25 cellular contexts compared by ENCODE assay signal in the genomic region with DNA sequence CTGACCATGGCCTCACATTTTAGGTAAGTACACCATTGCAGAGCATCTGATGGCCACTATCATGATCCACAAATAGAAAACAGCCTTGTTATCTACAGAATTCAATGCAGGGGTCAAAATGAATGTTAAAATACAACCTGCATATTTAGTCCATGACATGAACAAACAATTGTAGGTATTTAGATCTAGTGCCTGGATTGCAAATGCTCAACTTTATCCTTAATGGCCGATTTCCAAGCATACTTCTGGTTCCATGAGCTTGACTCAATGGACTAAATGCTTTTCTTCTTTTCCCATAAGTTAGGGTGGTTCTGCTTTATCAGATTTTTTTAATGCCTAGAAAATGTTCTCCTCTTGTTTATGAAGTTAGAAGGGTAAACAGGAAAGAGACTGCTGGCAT.
"Had no signal": no experiment of that assay in that cellular context is flagged by ENCODE, and none has a peak within 500 bp of the region (broad histone marks: within the 10 kb centered on the region; RNA-seq: fewer than 3 reads in every experiment).

No MANE protein-coding gene starts in this region.

- H3K36me3 ChIP-seq: colonic mucosa, esophagus muscularis mucosa, esophagus squamous epithelium, gastrocnemius medialis, gastroesophageal sphincter, heart left ventricle, heart right ventricle had no signal

- H3K4me1 ChIP-seq: colonic mucosa, foreskin keratinocyte had no signal

- H3K27me3 Mint-ChIP-seq: dendritic cell treated with granulocyte-macrophage colony-stimulating factor and Interleukin-4, amounts not matched to agents 40 ng/mL and 50 ng/mL, for 4 days had no signal

- H3K9me3 ChIP-seq: colonic mucosa, esophagus muscularis mucosa, esophagus squamous epithelium, gastrocnemius medialis, gastroesophageal sphincter, heart left ventricle, heart right ventricle had no signal

- H3K4me3 Mint-ChIP-seq: dendritic cell treated with granulocyte-macrophage colony-stimulating factor and Interleukin-4, amounts not matched to agents 40 ng/mL and 50 ng/mL, for 4 days; effector memory CD8-positive, alpha-beta T cell; endodermal cell had no signal

- H3K27ac Mint-ChIP-seq: dendritic cell treated with granulocyte-macrophage colony-stimulating factor and Interleukin-4, amounts not matched to agents 40 ng/mL and 50 ng/mL, for 4 days; effector memory CD8-positive, alpha-beta T cell; endodermal cell had no signal

- H3K27ac ChIP-seq: colonic mucosa, coronary artery, dorsolateral prefrontal cortex, epithelial cell of prostate, esophagus muscularis mucosa, esophagus squamous epithelium, foreskin keratinocyte, gastrocnemius medialis, gastroesophageal sphincter, heart left ventricle, heart right ventricle had no signal

- DNase-seq: colonic mucosa; cortex of kidney; dermis blood vessel endothelial cell; dorsolateral prefrontal cortex; effector CD4-positive, alpha-beta T cell; effector CD8-positive, alpha-beta T cell; effector memory CD4-positive, alpha-beta T cell; effector memory CD8-positive, alpha-beta T cell; endodermal cell; erythroblast; esophagus squamous epithelium; foreskin fibroblast; foreskin keratinocyte; foreskin melanocyte; gastrocnemius medialis; glutamatergic neuron; head of caudate nucleus; heart left ventricle; heart right ventricle had no signal

- ATAC-seq: effector memory CD8-positive, alpha-beta T cell; esophagus mucosa; foreskin keratinocyte; gastrocnemius medialis; gastroesophageal sphincter; heart left ventricle; heart right ventricle had no signal

- H3K27me3 ChIP-seq: colonic mucosa, esophagus muscularis mucosa, esophagus squamous epithelium, gastrocnemius medialis, gastroesophageal sphincter, heart left ventricle, heart right ventricle had no signal

- H3K9me3 Mint-ChIP-seq: dendritic cell treated with granulocyte-macrophage colony-stimulating factor and Interleukin-4, amounts not matched to agents 40 ng/mL and 50 ng/mL, for 4 days; effector memory CD8-positive, alpha-beta T cell; endodermal cell had no signal

- H3K4me3 ChIP-seq: colonic mucosa, coronary artery, dorsolateral prefrontal cortex, esophagus muscularis mucosa, esophagus squamous epithelium, gastrocnemius medialis, gastroesophageal sphincter, heart left ventricle, heart right ventricle had no signal
